ENCODE assay signal across 8 cellular contexts in genomic region chr2:151289972-151290335, GRCh38. TPM values are rescaled to one million over a fixed set of nuclear protein-coding genes. Genes with fewer than 3 reads are reported as not detected.
DNase-seq lines count a peak whose midpoint lies in the region; ATAC-seq and TF ChIP-seq lines count a peak whose summit lies in the region.

No MANE protein-coding gene starts in this region.

- no peaks in the 10 kb centered on the region for H3K9me3 ChIP-seq in BLaER1 treated with 17β-estradiol and CSF1 and Interleukin-3, amounts not matched to agents 10 nM and 100 nM (replicated peaks in 1 of 11)
- H3K9me3 ChIP-seq in esophagus (ENCODE audit: control insufficient read depth in 2 of 2, insufficient read depth in 1 of 2, low read depth in 1 of 2, low read length in 1 of 2), result no peaks in the 10 kb centered on the region
- H3K9me3 ChIP-seq in WERI-Rb-1 (ENCODE audit: severe bottlenecking), result no peaks in the 10 kb centered on the region

- no peaks in the 10 kb centered on the region; a peak in 2 of 22 replicates for H4K20me1 ChIP-seq in BLaER1 treated with 17β-estradiol and CSF1 and Interleukin-3, amounts not matched to agents 10 nM and 100 nM

- H3K4me1 Mint-ChIP-seq in nephron progenitor cell, result peaks cover 6% of the 10 kb centered on the region

- H3K27ac ChIP-seq in BLaER1 treated with 17β-estradiol and CSF1 and Interleukin-3, amounts not matched to agents 10 nM and 100 nM, result peak overlapping the region; percentile 92 to 100 (median 97)
- peak overlapping the region; percentile 60 to 95 for H3K27ac ChIP-seq in esophagus (ENCODE audit: low read depth in 2 of 2, low read length in 1 of 2)
- H3K27ac ChIP-seq in WERI-Rb-1, result no peak overlapping the region

- no peaks in the 10 kb centered on the region for H3K36me3 Mint-ChIP-seq in nephron progenitor cell (ENCODE audit: low read depth)

- H3K4me3 Mint-ChIP-seq in nephron progenitor cell, result peak overlapping the region; percentile 71

- H3K36me3 ChIP-seq in BLaER1 treated with 17β-estradiol and CSF1 and Interleukin-3, amounts not matched to agents 10 nM and 100 nM, result 0 out of 22 replicates have a peak, but pooled peaks cover 0 to 4% (median 0%) of the 10 kb centered on the region in 11 experiments
- H3K36me3 ChIP-seq in esophagus (ENCODE audit: control insufficient read depth in 2 of 2, insufficient read depth in 2 of 2, low read length in 1 of 2) (no peaks in the 10 kb centered on the region), WERI-Rb-1 (no peaks in the 10 kb centered on the region)

- ATAC-seq in GM19025 (IDR thresholded peaks at IDR 0.05; ENCODE audit: low read depth, unreplicated experiment), result peak; percentile 10
- ATAC-seq in HG03139 (IDR thresholded peaks at IDR 0.05; ENCODE audit: unreplicated experiment), result peak; percentile 19

- H3K27ac Mint-ChIP-seq in nephron progenitor cell, result no peak overlapping the region

- WGBS in esophagus, 2 donors, result 0 to 1% methylated on average over 6 of the region's 6 CpGs

- peak overlapping the region; percentile 81 to 94 (median 89) for H3K4me2 ChIP-seq in BLaER1 treated with 17β-estradiol and CSF1 and Interleukin-3, amounts not matched to agents 10 nM and 100 nM

- peak overlapping the region; percentile 91 to 99 (median 96) for H3K9ac ChIP-seq in BLaER1 treated with 17β-estradiol and CSF1 and Interleukin-3, amounts not matched to agents 10 nM and 100 nM

- H3K9me3 Mint-ChIP-seq in nephron progenitor cell, result peaks cover 20% of the 10 kb centered on the region

- TF ChIP-seq CTCF in nephron progenitor cell (IDR thresholded peaks at IDR 0.05) (no peak), WERI-Rb-1 (IDR thresholded peaks at IDR 0.05; ENCODE audit: low read depth, low read length) (no peak)

- H3K27me3 ChIP-seq in BLaER1 treated with 17β-estradiol and CSF1 and Interleukin-3, amounts not matched to agents 10 nM and 100 nM, result no peaks in the 10 kb centered on the region
- no peaks in the 10 kb centered on the region for H3K27me3 ChIP-seq in esophagus (ENCODE audit: control insufficient read depth in 1 of 2, insufficient read depth in 2 of 2, low read length in 2 of 2)
- no peaks in the 10 kb centered on the region for H3K27me3 ChIP-seq in WERI-Rb-1 (ENCODE audit: insufficient read depth, low read depth, severe bottlenecking)

- H3K4me3 ChIP-seq in BLaER1 treated with 17β-estradiol and CSF1 and Interleukin-3, amounts not matched to agents 10 nM and 100 nM, result peak overlapping the region; percentile 68 to 87 (median 74)
- peak overlapping the region; percentile 33 to 97 for H3K4me3 ChIP-seq in esophagus (ENCODE audit: low read depth in 1 of 2, low read length in 2 of 2)
- no peak overlapping the region for H3K4me3 ChIP-seq in WERI-Rb-1 (ENCODE audit: low read depth, low read length)

- peaks cover 26 to 47% (median 36%) of the 10 kb centered on the region in 10 experiments for H3K4me1 ChIP-seq in BLaER1 treated with 17β-estradiol and CSF1 and Interleukin-3, amounts not matched to agents 10 nM and 100 nM
- peaks cover 0 to 6% of the 10 kb centered on the region in 2 donors for H3K4me1 ChIP-seq in esophagus (ENCODE audit: control insufficient read depth in 2 of 2, insufficient read depth in 2 of 2, low read length in 1 of 2)

- H3K27me3 Mint-ChIP-seq in nephron progenitor cell (ENCODE audit: low read depth, poor library complexity), result peaks cover 40% of the 10 kb centered on the region

- peak; percentile 14 for DNase-seq in UCSD-AML1 (lab: John Stamatoyannopoulos, UW; ENCODE audit: unreplicated experiment)
- DNase-seq in nephron progenitor cell, result no peak
- DNase-seq in WERI-Rb-1, result no peak
- DNase-seq in HK-2 (ENCODE audit: unreplicated experiment), result no peak

RNA-seq across cellular contexts. Expression of gene NMI, which starts 0.5 kb away (rescaled TPM):
- 10 to 100 TPM in 1 of 2 donors, 1 to 10 TPM in 1; 7.6 to 10.5 TPM for polyA plus RNA-seq in esophagus

RNA-seq across cellular contexts. Expression of gene RBM43, which starts 28.3 kb away (rescaled TPM):
- 1 to 10 TPM; 1.6 to 1.7 TPM for polyA plus RNA-seq in esophagus
